2 cellular contexts compared by ENCODE assay signal in genomic region chr16:71449020-71449419, GRCh38.
A peak's percentile ranks its signal among the peaks of the same experiment; 100 is the strongest.
TF ChIP-seq lines count a peak whose summit lies in the region.

No MANE protein-coding gene starts in this region.

TF ChIP-seq in HEK293, 187 proteins besides CTCF, POLR2A, EP300 and RAD21:
- TF ChIP-seq ZNF146 (tag by site-specific recombination; IDR thresholded peaks at IDR 0.05): no peak
- TF ChIP-seq ZNF23 (tag by site-specific recombination; IDR thresholded peaks at IDR 0.05; ENCODE audit: borderline replicate concordance): peak; percentile 3; the same call in 1 of the 2 replicates
- TF ChIP-seq SETDB1 (IDR thresholded peaks at IDR 0.05; ENCODE audit: insufficient read length, low read length): peak; percentile 97

TF ChIP-seq in K562, 482 proteins besides CTCF, POLR2A, EP300 and RAD21:
- TF ChIP-seq TEAD4 (IDR thresholded peaks at IDR 0.05; ENCODE audit: low read length): 0 out of 2 replicates have a peak, but pooled peaks have one; percentile 19
- no peak for TF ChIP-seq TEAD4 (CRISPR knock-in tag; IDR thresholded peaks at IDR 0.05; ENCODE audit: borderline replicate concordance)
- peak; percentile 40 for TF ChIP-seq RBM25 (IDR thresholded peaks at IDR 0.05; ENCODE audit: low read depth, low read length, severe bottlenecking)
- TF ChIP-seq TRIM28 (IDR thresholded peaks at IDR 0.05): peak; percentile 90
- TF ChIP-seq NFIX (CRISPR knock-in tag; IDR thresholded peaks at IDR 0.05; ENCODE audit: low read depth): no peak
- TF ChIP-seq CBX5 (IDR thresholded peaks at IDR 0.05; ENCODE audit: borderline replicate concordance, low read depth): peak; percentile 85
- TF ChIP-seq CBX3 (IDR thresholded peaks at IDR 0.05; ENCODE audit: borderline replicate concordance in 1 of 2, low read length in 2 of 2): peak in 1 of 2 experiments; percentile 85; a peak in 2 of 3 replicates
- TF ChIP-seq ZNF75A (CRISPR knock-in tag; IDR thresholded peaks at IDR 0.05): peak; percentile 97
- TF ChIP-seq ZNF280A (IDR thresholded peaks at IDR 0.05; ENCODE audit: low read depth, partially characterized antibody): peak; percentile 80
- TF ChIP-seq MTA1 (IDR thresholded peaks at IDR 0.05; ENCODE audit: borderline replicate concordance): no peak
- TF ChIP-seq SAFB (IDR thresholded peaks at IDR 0.05; ENCODE audit: borderline replicate concordance, low read depth, low read length): no peak
TF ChIP-seq in K562: peak in this region for 7.
